9 cellular contexts compared by ENCODE assay signal in genomic region chr5:45038366-45038987, GRCh38.
A peak's percentile ranks its signal among the peaks of the same experiment; 100 is the strongest.
DNase-seq lines count a peak whose midpoint lies in the region; ATAC-seq, FAIRE-seq and TF ChIP-seq lines count a peak whose summit lies in the region.
"Had no signal": no experiment of that assay in that cellular context is flagged by ENCODE, and none has a peak within 500 bp of the region (broad histone marks: within the 10 kb centered on the region; RNA-seq: fewer than 3 reads in every experiment).

No MANE protein-coding gene starts in this region.

- intact Hi-C loops in esophagus muscularis mucosa (cut with DNase I): loop anchor here (2.0 kb wide), 1 partner anchor 658 kb away; the partner anchor contains the start of gene HCN1

- no peak overlapping the region for H3K27ac ChIP-seq in esophagus muscularis mucosa (replicated peaks in 1 of 4)

- H3K36me3 ChIP-seq in esophagus muscularis mucosa: no peaks in the 10 kb centered on the region

- H3K9me3 ChIP-seq in esophagus muscularis mucosa: no peaks in the 10 kb centered on the region

- no peak overlapping the region for H3K4me3 ChIP-seq in esophagus muscularis mucosa
- no peak overlapping the region for H3K4me3 ChIP-seq in retinal pigment epithelial cell (ENCODE audit: low read length)
- H3K4me3 ChIP-seq: lung had no signal

- no peaks in the 10 kb centered on the region for H3K4me1 ChIP-seq in esophagus muscularis mucosa

- TF ChIP-seq POLR2A in esophagus muscularis mucosa (IDR thresholded peaks at IDR 0.05; ENCODE audit: low read depth): no peak

- TF ChIP-seq CTCF in esophagus muscularis mucosa (IDR thresholded peaks at IDR 0.05) (peak; percentile 27 to 61 (median 49)), retinal pigment epithelial cell (conservative IDR thresholded peaks at IDR 0.05; ENCODE audit: low read depth, low read length) (peak; percentile 71)

- FAIRE-seq in HTR-8/SVneo (lab: Jason Lieb, UNC): no peak

- TF ChIP-seq EP300 in esophagus muscularis mucosa (IDR thresholded peaks at IDR 0.05): no peak

- peak; percentile 36 for DNase-seq in DMS153 treated with DMSO at 0.1 percent for 48 hours (lab: John Stamatoyannopoulos, UW; ENCODE audit: unreplicated experiment)
- peak; percentile 10 for DNase-seq in HTR-8/SVneo (ENCODE audit: insufficient read length, low spot score)
- DNase-seq in OCI-M1 (lab: John Stamatoyannopoulos, UW): peak; percentile 86
- DNase-seq in esophagus muscularis mucosa (ENCODE audit: extremely low spot score): no peak
- no peak for DNase-seq in retinal pigment epithelial cell (ENCODE audit: low read depth)
- no peak for DNase-seq in stimulated activated CD4-positive, alpha-beta T cell treated with anti-CD3 and anti-CD28 coated beads, Interleukin-4, amount 100 ng/mL, for 1 hour
- no peak for DNase-seq in stimulated activated naive CD4-positive, alpha-beta T cell treated with Interleukin-2 at 50 U/mL for 16 hours (lab: John Stamatoyannopoulos, UW)

- ATAC-seq in GM21367 (IDR thresholded peaks at IDR 0.05; ENCODE audit: unreplicated experiment): peak; percentile 53

- 19% methylated on average over 3 of the region's 3 CpGs for WGBS in esophagus muscularis mucosa

- H3K27me3 ChIP-seq in esophagus muscularis mucosa: no peaks in the 10 kb centered on the region

Comparison
In these comparisons a context has a peak if more than half of its experiments do, and no peak if none do; other contexts are left out.
1. DNase-seq: peak in DMS153 treated with DMSO at 0.1 percent for 48 hours (single experiment), HTR-8/SVneo (single experiment) and OCI-M1 (single experiment); none in esophagus muscularis mucosa (single experiment), retinal pigment epithelial cell (single experiment), stimulated activated CD4-positive, alpha-beta T cell treated with anti-CD3 and anti-CD28 coated beads, Interleukin-4, amount 100 ng/mL, for 1 hour (single experiment) and stimulated activated naive CD4-positive, alpha-beta T cell treated with Interleukin-2 at 50 U/mL for 16 hours (single experiment).